In genomic region chr20:58242824-58243223, GRCh38 we compare ENCODE assay signal across 38 cellular contexts. TPM values are rescaled to one million over a fixed set of nuclear protein-coding genes. Genes with fewer than 3 reads are reported as not detected.
"Had no signal": no experiment of that assay in that cellular context is flagged by ENCODE, and none has a peak within 500 bp of the region (broad histone marks: within the 10 kb centered on the region; RNA-seq: fewer than 3 reads in every experiment).

No MANE protein-coding gene starts in this region.

- H3K27ac ChIP-seq: adrenal gland, cardiac muscle cell, VCaP had no signal

- H3K4me3 ChIP-seq: adrenal gland, cardiac muscle cell had no signal

- DNase-seq: activated B cell treated with CpG ODN at 0.5 μM for 24 hours; activated CD4-positive, alpha-beta memory T cell treated with anti-CD3 and anti-CD28 coated beads for 36 hours; activated CD4-positive, alpha-beta T cell treated with anti-CD3 and anti-CD28 coated beads for 4 hours; activated CD4-positive, alpha-beta T cell treated with anti-CD3 and anti-CD28 coated beads, Interleukin-2, amount 10 ng/mL, durations not matched to agents 24 days and 14 days; activated CD4-positive, alpha-beta T cell treated with anti-CD3 and anti-CD28 coated beads, Interleukin-2, amount 50 U/mL, for 1 hour; activated CD4-positive, alpha-beta T cell treated with anti-CD3 and anti-CD28 coated beads, Interleukin-2, amount 50 U/mL, for 4 hours; activated CD4-positive, CD25-positive, alpha-beta regulatory T cell treated with anti-CD3 and anti-CD28 coated beads, Interleukin-2, amount 50 U/mL, for 72 hours; activated CD8-positive, alpha-beta T cell treated with anti-CD3 and anti-CD28 coated beads for 36 hours; activated effector memory CD4-positive, alpha-beta T cell treated with anti-CD3 and anti-CD28 coated beads, Interleukin-2, amount 50 U/mL, for 16 hours; activated gamma-delta T cell treated with Interleukin-2 at 50 U/mL for 16 hours; activated naive CD4-positive, alpha-beta T cell; activated naive CD4-positive, alpha-beta T cell treated with anti-CD3 and anti-CD28 coated beads for 36 hours; activated naive CD4-positive, alpha-beta T cell treated with anti-CD3 and anti-CD28 coated beads, Interleukin-2, amount 50 U/mL, for 16 hours; activated naive CD8-positive, alpha-beta T cell treated with anti-CD3 and anti-CD28 coated beads for 36 hours; activated T-cell treated with anti-CD3 and anti-CD28 coated beads for 4 hours; activated T-cell treated with anti-CD3 and anti-CD28 coated beads, Interleukin-2, amount 50 U/mL, for 1 hour; activated T-cell treated with anti-CD3 and anti-CD28 coated beads, Interleukin-2, amount 50 U/mL, for 4 hours; activated T-cell treated with anti-CD3 and anti-CD28 coated beads, Interleukin-2, amount 50 U/mL, for 72 hours; adrenal gland; amniotic stem cell; aorta; caudate nucleus; cerebellar nuclear complex; T-helper 1 cell; T-helper 2 cell; T-helper 9 cell had no signal

- H3K27me3 ChIP-seq: adrenal gland, cardiac muscle cell had no signal

- H3K9me3 Mint-ChIP-seq: activated B cell treated with CpG ODN at 0.5 μM for 24 hours; activated CD4-positive, alpha-beta memory T cell treated with anti-CD3 and anti-CD28 coated beads for 36 hours; activated CD4-positive, alpha-beta T cell treated with anti-CD3 and anti-CD28 coated beads, Interleukin-2, amount 10 ng/mL, durations not matched to agents 24 days and 14 days; activated CD8-positive, alpha-beta T cell treated with anti-CD3 and anti-CD28 coated beads for 36 hours; activated naive CD4-positive, alpha-beta T cell treated with anti-CD3 and anti-CD28 coated beads for 36 hours; activated naive CD4-positive, alpha-beta T cell treated with anti-CD3 and anti-CD28 coated beads, Interleukin-2, amount 50 U/mL, for 72 hours; activated naive CD8-positive, alpha-beta T cell treated with anti-CD3 and anti-CD28 coated beads for 36 hours; activated T-cell treated with anti-CD3 and anti-CD28 coated beads, Interleukin-2, amount 50 U/mL, for 4 hours; activated T-cell treated with anti-CD3 and anti-CD28 coated beads, Interleukin-2, amount 50 U/mL, for 72 hours; activated T-helper 1 cell treated with anti-CD3 and anti-CD28 coated beads, Interleukin-12 subunit alpha, Interleukin-12 subunit beta, Interleukin-2, Interleukin-4 antibody, amounts not matched to agents 30 ng/mL and 10 ng/mL and 1 ng/mL, durations not matched to agents 14 hours and 24 hours and 36 hours; activated T-helper 17 cell treated with anti-CD3 and anti-CD28 coated beads, Interleukin-2, amount 50 U/mL, for 72 hours; brain; central memory CD8-positive, alpha-beta T cell; T-helper 1 cell treated with Interleukin-12 subunit alpha and Interleukin-12 subunit beta and Interleukin-4 antibody, amounts not matched to agents 30 μg/mL and 1 μg/mL, for 36 hours; T-helper 2 cell treated with Interferon-gamma antibody and Interleukin-4, amounts not matched to agents 5 μg/mL and 100 μg/mL, for 36 hours had no signal

- H3K27ac Mint-ChIP-seq: activated B cell treated with CpG ODN at 0.5 μM for 24 hours; activated CD4-positive, alpha-beta memory T cell treated with anti-CD3 and anti-CD28 coated beads for 36 hours; activated naive CD4-positive, alpha-beta T cell treated with anti-CD3 and anti-CD28 coated beads for 36 hours; activated naive CD8-positive, alpha-beta T cell treated with anti-CD3 and anti-CD28 coated beads for 36 hours; activated T-helper 1 cell treated with anti-CD3 and anti-CD28 coated beads, Interleukin-12 subunit alpha, Interleukin-12 subunit beta, Interleukin-2, Interleukin-4 antibody, amounts not matched to agents 30 ng/mL and 10 ng/mL and 1 ng/mL, durations not matched to agents 14 hours and 24 hours and 36 hours; activated T-helper 17 cell treated with anti-CD3 and anti-CD28 coated beads, Interleukin-2, amount 50 U/mL, for 72 hours; brain; T-helper 1 cell treated with Interleukin-12 subunit alpha and Interleukin-12 subunit beta and Interleukin-4 antibody, amounts not matched to agents 30 μg/mL and 1 μg/mL, for 36 hours had no signal

- H3K4me3 Mint-ChIP-seq: activated B cell treated with CpG ODN at 0.5 μM for 24 hours; activated CD4-positive, alpha-beta memory T cell treated with anti-CD3 and anti-CD28 coated beads for 36 hours; activated CD4-positive, alpha-beta T cell treated with anti-CD3 and anti-CD28 coated beads, Interleukin-2, amount 10 ng/mL, durations not matched to agents 24 days and 14 days; activated CD8-positive, alpha-beta T cell treated with anti-CD3 and anti-CD28 coated beads for 36 hours; activated naive CD4-positive, alpha-beta T cell treated with anti-CD3 and anti-CD28 coated beads for 36 hours; activated naive CD8-positive, alpha-beta T cell treated with anti-CD3 and anti-CD28 coated beads for 36 hours; activated T-cell treated with anti-CD3 and anti-CD28 coated beads, Interleukin-2, amount 50 U/mL, for 4 hours; activated T-helper 1 cell treated with anti-CD3 and anti-CD28 coated beads, Interleukin-12 subunit alpha, Interleukin-12 subunit beta, Interleukin-2, Interleukin-4 antibody, amounts not matched to agents 30 ng/mL and 10 ng/mL and 1 ng/mL, durations not matched to agents 14 hours and 24 hours and 36 hours; activated T-helper 17 cell treated with anti-CD3 and anti-CD28 coated beads, Interleukin-2, amount 50 U/mL, for 72 hours; brain; central memory CD8-positive, alpha-beta T cell; T-helper 1 cell treated with Interleukin-12 subunit alpha and Interleukin-12 subunit beta and Interleukin-4 antibody, amounts not matched to agents 30 μg/mL and 1 μg/mL, for 36 hours; T-helper 2 cell treated with Interferon-gamma antibody and Interleukin-4, amounts not matched to agents 5 μg/mL and 100 μg/mL, for 36 hours had no signal

- ATAC-seq: activated naive CD4-positive, alpha-beta T cell treated with anti-CD3 and anti-CD28 coated beads, Interleukin-2, amount 50 U/mL, for 72 hours; activated T-cell treated with anti-CD3 and anti-CD28 coated beads, Interleukin-2, amount 50 U/mL, for 4 hours had no signal

- H3K4me1 Mint-ChIP-seq: activated B cell treated with CpG ODN at 0.5 μM for 24 hours; central memory CD8-positive, alpha-beta T cell had no signal

- H3K9me3 ChIP-seq: adrenal gland had no signal

- H3K27me3 Mint-ChIP-seq: activated B cell treated with CpG ODN at 0.5 μM for 24 hours; activated CD4-positive, alpha-beta memory T cell treated with anti-CD3 and anti-CD28 coated beads for 36 hours; activated CD4-positive, alpha-beta T cell treated with anti-CD3 and anti-CD28 coated beads, Interleukin-2, amount 10 ng/mL, durations not matched to agents 24 days and 14 days; activated CD8-positive, alpha-beta T cell treated with anti-CD3 and anti-CD28 coated beads for 36 hours; activated naive CD8-positive, alpha-beta T cell treated with anti-CD3 and anti-CD28 coated beads for 36 hours; activated T-helper 17 cell treated with anti-CD3 and anti-CD28 coated beads, Interleukin-2, amount 50 U/mL, for 72 hours; central memory CD8-positive, alpha-beta T cell had no signal

RNA-seq across cellular contexts. Expression of gene ANKRD60, which starts 14.4 kb away (rescaled TPM):
- total RNA-seq: activated B cell treated with CpG ODN at 0.5 μM for 24 hours; activated CD4-positive, alpha-beta memory T cell treated with anti-CD3 and anti-CD28 coated beads for 36 hours; activated CD4-positive, alpha-beta T cell treated with anti-CD3 and anti-CD28 coated beads, Interleukin-2, amount 10 ng/mL, durations not matched to agents 24 days and 14 days; activated CD8-positive, alpha-beta memory T cell treated with anti-CD3 and anti-CD28 coated beads for 36 hours; activated CD8-positive, alpha-beta T cell treated with anti-CD3 and anti-CD28 coated beads for 36 hours; activated naive CD4-positive, alpha-beta T cell treated with anti-CD3 and anti-CD28 coated beads for 36 hours; activated naive CD4-positive, alpha-beta T cell treated with anti-CD3 and anti-CD28 coated beads, Interleukin-2, amount 50 U/mL, for 72 hours; activated naive CD8-positive, alpha-beta T cell treated with anti-CD3 and anti-CD28 coated beads for 36 hours; activated T-cell treated with anti-CD3 and anti-CD28 coated beads, Interleukin-2, amount 50 U/mL, for 4 hours; activated T-cell treated with anti-CD3 and anti-CD28 coated beads, Interleukin-2, amount 50 U/mL, for 72 hours; activated T-helper 1 cell treated with anti-CD3 and anti-CD28 coated beads, Interleukin-12 subunit alpha, Interleukin-12 subunit beta, Interleukin-2, Interleukin-4 antibody, amounts not matched to agents 30 ng/mL and 10 ng/mL and 1 ng/mL, durations not matched to agents 14 hours and 24 hours and 36 hours; activated T-helper 17 cell treated with anti-CD3 and anti-CD28 coated beads, Interleukin-2, amount 50 U/mL, for 72 hours; adrenal gland; aorta; bronchial epithelial cell; cardiac muscle cell; chondrocyte had no signal
